1 cellular context compared by ENCODE assay signal in the genomic region with DNA sequence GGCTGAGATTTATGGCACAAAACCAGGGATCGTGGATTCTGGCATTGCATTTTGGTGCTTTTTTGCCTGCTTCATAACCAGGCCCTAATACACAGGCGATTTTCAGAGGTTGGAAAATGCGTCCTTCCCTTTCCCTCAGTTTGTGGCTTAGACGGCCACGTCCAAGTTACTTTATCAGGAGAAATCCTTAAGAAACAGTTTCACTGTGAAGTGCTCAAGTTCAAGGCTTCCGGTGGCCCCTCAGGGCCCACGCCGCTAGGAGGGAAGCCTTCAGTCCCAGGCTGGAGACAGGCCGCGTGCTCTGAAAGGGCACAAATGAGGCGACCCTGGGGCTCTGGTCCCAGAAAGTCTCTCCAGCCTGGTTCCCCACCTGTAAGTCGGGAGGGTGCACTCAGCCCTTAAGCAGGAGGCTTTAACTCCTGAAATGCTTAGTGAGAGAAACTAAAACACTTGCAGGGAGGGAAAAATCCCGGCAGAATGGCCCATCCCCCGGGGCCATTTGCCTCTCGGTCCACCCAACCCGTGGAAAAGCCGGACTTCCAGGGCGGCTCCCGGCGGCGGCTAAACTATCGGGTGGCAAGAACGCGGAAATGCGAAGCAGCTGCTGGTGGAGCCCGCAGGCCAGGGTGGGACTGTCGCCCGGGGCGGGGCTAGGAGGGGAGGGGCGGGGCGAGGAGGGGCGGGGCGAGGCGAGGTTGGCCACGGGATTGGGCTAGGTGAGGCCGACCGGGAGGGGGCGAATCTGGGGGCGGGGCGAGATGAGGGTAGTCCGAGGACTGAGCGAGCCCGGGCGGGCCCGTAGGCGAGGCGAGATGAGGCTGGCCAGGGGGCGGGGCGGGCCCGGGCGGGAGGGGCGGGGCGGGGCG.
TF ChIP-seq lines count a peak whose summit lies in the region.

No MANE protein-coding gene starts in this region.

TF ChIP-seq in HepG2, 621 proteins besides CTCF, POLR2A, EP300 and RAD21 (continued from another document and continues in another):
- TF ChIP-seq, protein P1, sequence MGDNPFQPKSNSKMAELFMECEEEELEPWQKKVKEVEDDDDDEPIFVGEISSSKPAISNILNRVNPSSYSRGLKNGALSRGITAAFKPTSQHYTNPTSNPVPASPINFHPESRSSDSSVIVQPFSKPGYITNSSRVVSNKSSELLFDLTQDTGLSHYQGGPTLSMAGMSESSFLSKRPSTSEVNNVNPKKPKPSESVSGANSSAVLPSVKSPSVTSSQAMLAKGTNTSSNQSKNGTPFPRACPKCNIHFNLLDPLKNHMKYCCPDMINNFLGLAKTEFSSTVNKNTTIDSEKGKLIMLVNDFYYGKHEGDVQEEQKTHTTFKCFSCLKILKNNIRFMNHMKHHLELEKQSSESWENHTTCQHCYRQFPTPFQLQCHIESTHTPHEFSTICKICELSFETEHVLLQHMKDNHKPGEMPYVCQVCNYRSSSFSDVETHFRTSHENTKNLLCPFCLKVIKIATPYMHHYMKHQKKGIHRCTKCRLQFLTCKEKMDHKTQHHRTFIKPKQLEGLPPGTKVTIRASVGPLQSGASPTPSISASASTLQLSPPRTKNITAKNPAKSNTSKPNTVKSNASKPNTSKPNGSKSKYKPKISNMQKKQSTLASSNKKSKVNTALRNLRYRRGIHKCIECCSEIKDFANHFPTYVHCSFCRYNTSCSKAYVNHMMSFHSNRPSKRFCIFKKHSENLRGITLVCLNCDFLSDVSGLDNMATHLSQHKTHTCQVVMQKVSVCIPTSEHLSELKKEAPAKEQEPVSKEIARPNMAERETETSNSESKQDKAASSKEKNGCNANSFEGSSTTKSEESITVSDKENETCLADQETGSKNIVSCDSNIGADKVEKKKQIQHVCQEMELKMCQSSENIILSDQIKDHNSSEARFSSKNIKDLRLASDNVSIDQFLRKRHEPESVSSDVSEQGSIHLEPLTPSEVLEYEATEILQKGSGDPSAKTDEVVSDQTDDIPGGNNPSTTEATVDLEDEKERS (CRISPR knock-in tag; IDR thresholded peaks at IDR 0.05): no peak
- TF ChIP-seq ZBTB21 (CRISPR knock-in tag; IDR thresholded peaks at IDR 0.05) (no peak), ZNF441 (CRISPR knock-in tag; IDR thresholded peaks at IDR 0.05; ENCODE audit: borderline replicate concordance) (no peak), EEA1 (CRISPR knock-in tag; IDR thresholded peaks at IDR 0.05; ENCODE audit: borderline replicate concordance) (no peak), PITX1 (CRISPR knock-in tag; IDR thresholded peaks at IDR 0.05) (0 out of 2 replicates have a peak, but pooled peaks have one; percentile 2), TEAD3 (CRISPR knock-in tag; optimal IDR thresholded peaks at IDR 0.05; ENCODE audit: borderline replicate concordance) (peak; percentile 93), SRY (CRISPR knock-in tag; IDR thresholded peaks at IDR 0.05) (no peak), ZNF780A (CRISPR knock-in tag; IDR thresholded peaks at IDR 0.05) (no peak), RBAK (CRISPR knock-in tag; IDR thresholded peaks at IDR 0.05) (no peak), ARNTL (CRISPR knock-in tag; IDR thresholded peaks at IDR 0.05) (no peak), BCL6 (CRISPR knock-in tag; IDR thresholded peaks at IDR 0.05) (peak; percentile 16), KLF16 (CRISPR knock-in tag; IDR thresholded peaks at IDR 0.05) (no peak), GFI1 (CRISPR knock-in tag; IDR thresholded peaks at IDR 0.05; ENCODE audit: borderline replicate concordance) (peak; percentile 48; the same call in 1 of the 2 replicates), ZBTB20 (CRISPR knock-in tag; IDR thresholded peaks at IDR 0.05; ENCODE audit: borderline replicate concordance, low read depth) (no peak), GATAD1 (CRISPR knock-in tag; IDR thresholded peaks at IDR 0.05) (no peak), ZSCAN31 (CRISPR knock-in tag; IDR thresholded peaks at IDR 0.05; ENCODE audit: low read depth) (no peak), CHCHD3 (CRISPR knock-in tag; IDR thresholded peaks at IDR 0.05) (no peak; the same call in 1 of the 2 replicates), CHD4 (IDR thresholded peaks at IDR 0.05; ENCODE audit: borderline replicate concordance, low read length) (no peak), ZNF724P (CRISPR knock-in tag; IDR thresholded peaks at IDR 0.05; ENCODE audit: borderline replicate concordance) (peak; percentile 64; the same call in 1 of the 2 replicates), REXO4 (CRISPR knock-in tag; IDR thresholded peaks at IDR 0.05; ENCODE audit: borderline replicate concordance) (no peak), DMAP1 (CRISPR knock-in tag; IDR thresholded peaks at IDR 0.05) (no peak; the same call in 1 of the 2 replicates), KLF13 (CRISPR knock-in tag; IDR thresholded peaks at IDR 0.05) (no peak), TOE1 (CRISPR knock-in tag; IDR thresholded peaks at IDR 0.05) (no peak), MIER2 (CRISPR knock-in tag; IDR thresholded peaks at IDR 0.05) (no peak), SMARCE1 (IDR thresholded peaks at IDR 0.05; ENCODE audit: borderline replicate concordance) (no peak), SRSF4 (IDR thresholded peaks at IDR 0.05; ENCODE audit: low read depth, low read length, poor library complexity, severe bottlenecking) (no peak), ZNF720 (CRISPR knock-in tag; IDR thresholded peaks at IDR 0.05) (no peak)
- TF ChIP-seq, protein P2, sequence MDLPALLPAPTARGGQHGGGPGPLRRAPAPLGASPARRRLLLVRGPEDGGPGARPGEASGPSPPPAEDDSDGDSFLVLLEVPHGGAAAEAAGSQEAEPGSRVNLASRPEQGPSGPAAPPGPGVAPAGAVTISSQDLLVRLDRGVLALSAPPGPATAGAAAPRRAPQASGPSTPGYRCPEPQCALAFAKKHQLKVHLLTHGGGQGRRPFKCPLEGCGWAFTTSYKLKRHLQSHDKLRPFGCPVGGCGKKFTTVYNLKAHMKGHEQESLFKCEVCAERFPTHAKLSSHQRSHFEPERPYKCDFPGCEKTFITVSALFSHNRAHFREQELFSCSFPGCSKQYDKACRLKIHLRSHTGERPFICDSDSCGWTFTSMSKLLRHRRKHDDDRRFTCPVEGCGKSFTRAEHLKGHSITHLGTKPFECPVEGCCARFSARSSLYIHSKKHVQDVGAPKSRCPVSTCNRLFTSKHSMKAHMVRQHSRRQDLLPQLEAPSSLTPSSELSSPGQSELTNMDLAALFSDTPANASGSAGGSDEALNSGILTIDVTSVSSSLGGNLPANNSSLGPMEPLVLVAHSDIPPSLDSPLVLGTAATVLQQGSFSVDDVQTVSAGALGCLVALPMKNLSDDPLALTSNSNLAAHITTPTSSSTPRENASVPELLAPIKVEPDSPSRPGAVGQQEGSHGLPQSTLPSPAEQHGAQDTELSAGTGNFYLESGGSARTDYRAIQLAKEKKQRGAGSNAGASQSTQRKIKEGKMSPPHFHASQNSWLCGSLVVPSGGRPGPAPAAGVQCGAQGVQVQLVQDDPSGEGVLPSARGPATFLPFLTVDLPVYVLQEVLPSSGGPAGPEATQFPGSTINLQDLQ (CRISPR knock-in tag; IDR thresholded peaks at IDR 0.05): no peak
- TF ChIP-seq, protein P3, sequence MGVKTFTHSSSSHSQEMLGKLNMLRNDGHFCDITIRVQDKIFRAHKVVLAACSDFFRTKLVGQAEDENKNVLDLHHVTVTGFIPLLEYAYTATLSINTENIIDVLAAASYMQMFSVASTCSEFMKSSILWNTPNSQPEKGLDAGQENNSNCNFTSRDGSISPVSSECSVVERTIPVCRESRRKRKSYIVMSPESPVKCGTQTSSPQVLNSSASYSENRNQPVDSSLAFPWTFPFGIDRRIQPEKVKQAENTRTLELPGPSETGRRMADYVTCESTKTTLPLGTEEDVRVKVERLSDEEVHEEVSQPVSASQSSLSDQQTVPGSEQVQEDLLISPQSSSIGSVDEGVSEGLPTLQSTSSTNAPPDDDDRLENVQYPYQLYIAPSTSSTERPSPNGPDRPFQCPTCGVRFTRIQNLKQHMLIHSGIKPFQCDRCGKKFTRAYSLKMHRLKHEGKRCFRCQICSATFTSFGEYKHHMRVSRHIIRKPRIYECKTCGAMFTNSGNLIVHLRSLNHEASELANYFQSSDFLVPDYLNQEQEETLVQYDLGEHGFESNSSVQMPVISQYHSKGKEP (CRISPR knock-in tag; IDR thresholded peaks at IDR 0.05): no peak
- TF ChIP-seq, protein P4, sequence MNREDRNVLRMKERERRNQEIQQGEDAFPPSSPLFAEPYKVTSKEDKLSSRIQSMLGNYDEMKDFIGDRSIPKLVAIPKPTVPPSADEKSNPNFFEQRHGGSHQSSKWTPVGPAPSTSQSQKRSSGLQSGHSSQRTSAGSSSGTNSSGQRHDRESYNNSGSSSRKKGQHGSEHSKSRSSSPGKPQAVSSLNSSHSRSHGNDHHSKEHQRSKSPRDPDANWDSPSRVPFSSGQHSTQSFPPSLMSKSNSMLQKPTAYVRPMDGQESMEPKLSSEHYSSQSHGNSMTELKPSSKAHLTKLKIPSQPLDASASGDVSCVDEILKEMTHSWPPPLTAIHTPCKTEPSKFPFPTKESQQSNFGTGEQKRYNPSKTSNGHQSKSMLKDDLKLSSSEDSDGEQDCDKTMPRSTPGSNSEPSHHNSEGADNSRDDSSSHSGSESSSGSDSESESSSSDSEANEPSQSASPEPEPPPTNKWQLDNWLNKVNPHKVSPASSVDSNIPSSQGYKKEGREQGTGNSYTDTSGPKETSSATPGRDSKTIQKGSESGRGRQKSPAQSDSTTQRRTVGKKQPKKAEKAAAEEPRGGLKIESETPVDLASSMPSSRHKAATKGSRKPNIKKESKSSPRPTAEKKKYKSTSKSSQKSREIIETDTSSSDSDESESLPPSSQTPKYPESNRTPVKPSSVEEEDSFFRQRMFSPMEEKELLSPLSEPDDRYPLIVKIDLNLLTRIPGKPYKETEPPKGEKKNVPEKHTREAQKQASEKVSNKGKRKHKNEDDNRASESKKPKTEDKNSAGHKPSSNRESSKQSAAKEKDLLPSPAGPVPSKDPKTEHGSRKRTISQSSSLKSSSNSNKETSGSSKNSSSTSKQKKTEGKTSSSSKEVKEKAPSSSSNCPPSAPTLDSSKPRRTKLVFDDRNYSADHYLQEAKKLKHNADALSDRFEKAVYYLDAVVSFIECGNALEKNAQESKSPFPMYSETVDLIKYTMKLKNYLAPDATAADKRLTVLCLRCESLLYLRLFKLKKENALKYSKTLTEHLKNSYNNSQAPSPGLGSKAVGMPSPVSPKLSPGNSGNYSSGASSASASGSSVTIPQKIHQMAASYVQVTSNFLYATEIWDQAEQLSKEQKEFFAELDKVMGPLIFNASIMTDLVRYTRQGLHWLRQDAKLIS (CRISPR knock-in tag; IDR thresholded peaks at IDR 0.05): no peak
- TF ChIP-seq, protein P5, sequence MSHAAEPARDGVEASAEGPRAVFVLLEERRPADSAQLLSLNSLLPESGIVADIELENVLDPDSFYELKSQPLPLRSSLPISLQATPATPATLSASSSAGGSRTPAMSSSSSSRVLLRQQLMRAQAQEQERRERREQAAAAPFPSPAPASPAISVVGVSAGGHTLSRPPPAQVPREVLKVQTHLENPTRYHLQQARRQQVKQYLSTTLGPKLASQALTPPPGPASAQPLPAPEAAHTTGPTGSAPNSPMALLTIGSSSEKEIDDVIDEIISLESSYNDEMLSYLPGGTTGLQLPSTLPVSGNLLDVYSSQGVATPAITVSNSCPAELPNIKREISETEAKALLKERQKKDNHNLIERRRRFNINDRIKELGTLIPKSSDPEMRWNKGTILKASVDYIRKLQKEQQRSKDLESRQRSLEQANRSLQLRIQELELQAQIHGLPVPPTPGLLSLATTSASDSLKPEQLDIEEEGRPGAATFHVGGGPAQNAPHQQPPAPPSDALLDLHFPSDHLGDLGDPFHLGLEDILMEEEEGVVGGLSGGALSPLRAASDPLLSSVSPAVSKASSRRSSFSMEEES (CRISPR knock-in tag; IDR thresholded peaks at IDR 0.05): no peak; the same call in 1 of the 2 replicates
- TF ChIP-seq, protein P6, sequence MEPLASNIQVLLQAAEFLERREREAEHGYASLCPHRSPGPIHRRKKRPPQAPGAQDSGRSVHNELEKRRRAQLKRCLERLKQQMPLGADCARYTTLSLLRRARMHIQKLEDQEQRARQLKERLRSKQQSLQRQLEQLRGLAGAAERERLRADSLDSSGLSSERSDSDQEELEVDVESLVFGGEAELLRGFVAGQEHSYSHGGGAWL (CRISPR knock-in tag; IDR thresholded peaks at IDR 0.05): no peak
- TF ChIP-seq, protein P7, sequence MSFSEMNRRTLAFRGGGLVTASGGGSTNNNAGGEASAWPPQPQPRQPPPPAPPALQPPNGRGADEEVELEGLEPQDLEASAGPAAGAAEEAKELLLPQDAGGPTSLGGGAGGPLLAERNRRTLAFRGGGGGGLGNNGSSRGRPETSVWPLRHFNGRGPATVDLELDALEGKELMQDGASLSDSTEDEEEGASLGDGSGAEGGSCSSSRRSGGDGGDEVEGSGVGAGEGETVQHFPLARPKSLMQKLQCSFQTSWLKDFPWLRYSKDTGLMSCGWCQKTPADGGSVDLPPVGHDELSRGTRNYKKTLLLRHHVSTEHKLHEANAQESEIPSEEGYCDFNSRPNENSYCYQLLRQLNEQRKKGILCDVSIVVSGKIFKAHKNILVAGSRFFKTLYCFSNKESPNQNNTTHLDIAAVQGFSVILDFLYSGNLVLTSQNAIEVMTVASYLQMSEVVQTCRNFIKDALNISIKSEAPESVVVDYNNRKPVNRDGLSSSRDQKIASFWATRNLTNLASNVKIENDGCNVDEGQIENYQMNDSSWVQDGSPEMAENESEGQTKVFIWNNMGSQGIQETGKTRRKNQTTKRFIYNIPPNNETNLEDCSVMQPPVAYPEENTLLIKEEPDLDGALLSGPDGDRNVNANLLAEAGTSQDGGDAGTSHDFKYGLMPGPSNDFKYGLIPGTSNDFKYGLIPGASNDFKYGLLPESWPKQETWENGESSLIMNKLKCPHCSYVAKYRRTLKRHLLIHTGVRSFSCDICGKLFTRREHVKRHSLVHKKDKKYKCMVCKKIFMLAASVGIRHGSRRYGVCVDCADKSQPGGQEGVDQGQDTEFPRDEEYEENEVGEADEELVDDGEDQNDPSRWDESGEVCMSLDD (CRISPR knock-in tag; IDR thresholded peaks at IDR 0.05; ENCODE audit: borderline replicate concordance): no peak
- TF ChIP-seq, protein P8, sequence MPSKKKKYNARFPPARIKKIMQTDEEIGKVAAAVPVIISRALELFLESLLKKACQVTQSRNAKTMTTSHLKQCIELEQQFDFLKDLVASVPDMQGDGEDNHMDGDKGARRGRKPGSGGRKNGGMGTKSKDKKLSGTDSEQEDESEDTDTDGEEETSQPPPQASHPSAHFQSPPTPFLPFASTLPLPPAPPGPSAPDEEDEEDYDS (CRISPR knock-in tag; IDR thresholded peaks at IDR 0.05): 0 out of 2 replicates have a peak, but pooled peaks have one; percentile 46
